1 cellular context compared by ENCODE assay signal in the genomic region with DNA sequence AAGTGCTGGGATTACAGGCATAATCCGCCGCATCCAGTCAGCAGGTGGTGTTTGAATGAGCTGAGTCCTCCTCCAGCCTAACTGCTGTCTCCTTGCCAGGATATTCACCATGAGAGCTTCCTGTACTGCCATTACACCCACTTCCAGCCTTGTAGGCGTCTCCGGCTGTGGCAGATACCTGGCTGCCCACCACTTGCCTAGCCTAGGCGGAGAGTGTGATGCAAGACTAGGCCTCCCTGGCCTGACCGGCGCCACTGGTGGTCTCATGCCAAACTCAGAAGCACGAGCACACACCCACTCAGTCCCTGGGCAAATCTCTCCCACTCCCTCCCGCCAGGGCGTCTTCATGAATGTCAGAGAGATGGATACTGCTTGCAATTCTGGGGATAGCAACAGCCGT.
TF ChIP-seq lines count a peak whose summit lies in the region.

No MANE protein-coding gene starts in this region.

TF ChIP-seq in SK-N-SH, 30 proteins besides CTCF, POLR2A, EP300 and RAD21 (continued from another document):
- TF ChIP-seq, protein P1, sequence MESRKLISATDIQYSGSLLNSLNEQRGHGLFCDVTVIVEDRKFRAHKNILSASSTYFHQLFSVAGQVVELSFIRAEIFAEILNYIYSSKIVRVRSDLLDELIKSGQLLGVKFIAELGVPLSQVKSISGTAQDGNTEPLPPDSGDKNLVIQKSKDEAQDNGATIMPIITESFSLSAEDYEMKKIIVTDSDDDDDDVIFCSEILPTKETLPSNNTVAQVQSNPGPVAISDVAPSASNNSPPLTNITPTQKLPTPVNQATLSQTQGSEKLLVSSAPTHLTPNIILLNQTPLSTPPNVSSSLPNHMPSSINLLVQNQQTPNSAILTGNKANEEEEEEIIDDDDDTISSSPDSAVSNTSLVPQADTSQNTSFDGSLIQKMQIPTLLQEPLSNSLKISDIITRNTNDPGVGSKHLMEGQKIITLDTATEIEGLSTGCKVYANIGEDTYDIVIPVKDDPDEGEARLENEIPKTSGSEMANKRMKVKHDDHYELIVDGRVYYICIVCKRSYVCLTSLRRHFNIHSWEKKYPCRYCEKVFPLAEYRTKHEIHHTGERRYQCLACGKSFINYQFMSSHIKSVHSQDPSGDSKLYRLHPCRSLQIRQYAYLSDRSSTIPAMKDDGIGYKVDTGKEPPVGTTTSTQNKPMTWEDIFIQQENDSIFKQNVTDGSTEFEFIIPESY (IDR thresholded peaks at IDR 0.05; ENCODE audit: borderline replicate concordance, low read depth) = no peak
- TF ChIP-seq, protein P2, sequence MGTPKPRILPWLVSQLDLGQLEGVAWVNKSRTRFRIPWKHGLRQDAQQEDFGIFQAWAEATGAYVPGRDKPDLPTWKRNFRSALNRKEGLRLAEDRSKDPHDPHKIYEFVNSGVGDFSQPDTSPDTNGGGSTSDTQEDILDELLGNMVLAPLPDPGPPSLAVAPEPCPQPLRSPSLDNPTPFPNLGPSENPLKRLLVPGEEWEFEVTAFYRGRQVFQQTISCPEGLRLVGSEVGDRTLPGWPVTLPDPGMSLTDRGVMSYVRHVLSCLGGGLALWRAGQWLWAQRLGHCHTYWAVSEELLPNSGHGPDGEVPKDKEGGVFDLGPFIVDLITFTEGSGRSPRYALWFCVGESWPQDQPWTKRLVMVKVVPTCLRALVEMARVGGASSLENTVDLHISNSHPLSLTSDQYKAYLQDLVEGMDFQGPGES (IDR thresholded peaks at IDR 0.05; ENCODE audit: low read depth, low read length) = no peak
- no peak for TF ChIP-seq NRF1 (IDR thresholded peaks at IDR 0.05; ENCODE audit: low read depth, low read length)
